In genomic region chr5:1127991-1128785, GRCh38 we compare ENCODE assay signal across 15 cellular contexts. TPM values are rescaled to one million over a fixed set of nuclear protein-coding genes. Genes with fewer than 3 reads are reported as not detected.
DNase-seq lines count a peak whose midpoint lies in the region; ATAC-seq and TF ChIP-seq lines count a peak whose summit lies in the region.
"Had no signal": no experiment of that assay in that cellular context is flagged by ENCODE, and none has a peak within 500 bp of the region (broad histone marks: within the 10 kb centered on the region; RNA-seq: fewer than 3 reads in every experiment).

No MANE protein-coding gene starts in this region.

- H3K27me3 ChIP-seq in BLaER1 (peaks cover 5% of the 10 kb centered on the region; the same call in 1 of the 2 replicates), right lobe of liver (no peaks in the 10 kb centered on the region)
- H3K27me3 ChIP-seq: uterus had no signal

- H3K4me1 ChIP-seq in BLaER1, result peaks cover 81% of the 10 kb centered on the region
- H3K4me1 ChIP-seq in right lobe of liver, result peaks cover 0 to 30% (median 14%) of the 10 kb centered on the region in 4 donors
- H3K4me1 ChIP-seq: uterus had no signal

- TF ChIP-seq CTCF in chondrocyte (IDR thresholded peaks at IDR 0.05) (no peak), right lobe of liver (IDR thresholded peaks at IDR 0.05) (no peak)

- intact Hi-C loops in right lobe of liver (cut with DNase I), result no loop called here

- H3K27ac Mint-ChIP-seq in chondrocyte (ENCODE audit: unreplicated experiment), result peak overlapping the region; percentile 45
- H3K27ac Mint-ChIP-seq: natural killer cell treated with Interleukin-12 subunit alpha and Interleukin-12 subunit beta and Interleukin-15 and Interleukin-18, amount 100 ng/mL, for 72 hours; WTC11 had no signal

- 21% methylated on average over 10 of the region's 18 CpGs for WGBS in right lobe of liver (ENCODE audit: insufficient coverage, low coverage, low lambda C conversion rate, missing lambda C conversion rate)

- TF ChIP-seq POLR2A in right lobe of liver (IDR thresholded peaks at IDR 0.05), result no peak

- ATAC-seq in right lobe of liver (peak; percentile 68 to 82 (median 80)), HG02588 (IDR thresholded peaks at IDR 0.05; ENCODE audit: unreplicated experiment) (no peak)
- ATAC-seq: WTC11 had no signal

- no peak overlapping the region for H3K4me3 Mint-ChIP-seq in chondrocyte (ENCODE audit: unreplicated experiment)
- H3K4me3 Mint-ChIP-seq: natural killer cell treated with Interleukin-12 subunit alpha and Interleukin-12 subunit beta and Interleukin-15 and Interleukin-18, amount 100 ng/mL, for 72 hours; WTC11 had no signal

- H4K20me1 ChIP-seq in BLaER1, result peaks cover 5% of the 10 kb centered on the region

- H3K4me1 Mint-ChIP-seq in chondrocyte (ENCODE audit: low read depth), result peaks cover 11% of the 10 kb centered on the region

- H3K27me3 Mint-ChIP-seq in chondrocyte (ENCODE audit: low read depth), result peaks cover 23% of the 10 kb centered on the region
- H3K27me3 Mint-ChIP-seq: natural killer cell treated with Interleukin-12 subunit alpha and Interleukin-12 subunit beta and Interleukin-15 and Interleukin-18, amount 100 ng/mL, for 72 hours had no signal

- H3K27ac ChIP-seq in BLaER1, result peak overlapping the region; percentile 93; the same call in 1 of the 2 replicates
- H3K27ac ChIP-seq in right lobe of liver, result peak overlapping the region; percentile 4 to 65 (median 53)
- H3K27ac ChIP-seq: uterus had no signal

- H3K4me3 ChIP-seq in BLaER1, result peak overlapping the region; percentile 62; the same call in 1 of the 2 replicates
- no peak overlapping the region for H3K4me3 ChIP-seq in right lobe of liver
- H3K4me3 ChIP-seq: uterus had no signal

- peak overlapping the region; percentile 88 for H3K4me2 ChIP-seq in BLaER1

- H3K36me3 ChIP-seq in BLaER1, result peaks cover 10% of the 10 kb centered on the region
- no peaks in the 10 kb centered on the region for H3K36me3 ChIP-seq in right lobe of liver
- H3K36me3 ChIP-seq: uterus had no signal

- peak overlapping the region; percentile 78 for H3K9ac ChIP-seq in BLaER1

- DNase-seq in NCI-H1092 treated with DMSO at 0.1 percent for 48 hours (lab: John Stamatoyannopoulos, UW) (peak; percentile 81), chondrocyte (ENCODE audit: low spot score) (no peak), right lobe of liver (peak; percentile 80 to 94 (median 88)), NCI-H1694 treated with DMSO at 0.1 percent for 48 hours (lab: John Stamatoyannopoulos, UW) (no peak), GF-D8 (lab: John Stamatoyannopoulos, UW) (no peak)
- no peak for DNase-seq in stimulated activated CD8-positive, alpha-beta memory T cell treated with anti-CD3 and anti-CD28 coated beads, Interleukin-4, amount 100 ng/mL, for 48 hours
- DNase-seq: activated T-cell treated with anti-CD3 and anti-CD28 coated beads, Interleukin-2, amount 50 U/mL, for 48 hours; AML-193; HCEC 1CT; SIG-M5; uterus had no signal

- H3K36me3 Mint-ChIP-seq in chondrocyte (ENCODE audit: low read depth), result peaks cover 2% of the 10 kb centered on the region
- H3K36me3 Mint-ChIP-seq: natural killer cell treated with Interleukin-12 subunit alpha and Interleukin-12 subunit beta and Interleukin-15 and Interleukin-18, amount 100 ng/mL, for 72 hours; WTC11 had no signal

- H3K9me3 ChIP-seq in BLaER1, result peaks cover 20% of the 10 kb centered on the region
- no peaks in the 10 kb centered on the region for H3K9me3 ChIP-seq in right lobe of liver
- H3K9me3 ChIP-seq: uterus had no signal

- peaks cover 3% of the 10 kb centered on the region for H3K9me3 Mint-ChIP-seq in chondrocyte (ENCODE audit: low read depth)
- H3K9me3 Mint-ChIP-seq: natural killer cell treated with Interleukin-12 subunit alpha and Interleukin-12 subunit beta and Interleukin-15 and Interleukin-18, amount 100 ng/mL, for 72 hours had no signal

RNA-seq across cellular contexts. Expression of gene SLC12A7, which starts 16.3 kb away (rescaled TPM):
- total RNA-seq in chondrocyte, result 2.0 to 4.9 TPM (median 3.7 TPM) in 3 replicates
- 10 to 100 TPM; 38.9 to 65.2 (median 53.3) TPM for total RNA-seq in right lobe of liver

Comparison
In these comparisons a context has a peak if more than half of its experiments do, and no peak if none do; other contexts are left out.
1. DNase-seq: peak in NCI-H1092 treated with DMSO at 0.1 percent for 48 hours (single experiment) and right lobe of liver (3 of 3); none in chondrocyte (single experiment), NCI-H1694 treated with DMSO at 0.1 percent for 48 hours (single experiment), GF-D8 (single experiment) and stimulated activated CD8-positive, alpha-beta memory T cell treated with anti-CD3 and anti-CD28 coated beads, Interleukin-4, amount 100 ng/mL, for 48 hours (single experiment).